1 cellular context compared by ENCODE assay signal in the genomic region with DNA sequence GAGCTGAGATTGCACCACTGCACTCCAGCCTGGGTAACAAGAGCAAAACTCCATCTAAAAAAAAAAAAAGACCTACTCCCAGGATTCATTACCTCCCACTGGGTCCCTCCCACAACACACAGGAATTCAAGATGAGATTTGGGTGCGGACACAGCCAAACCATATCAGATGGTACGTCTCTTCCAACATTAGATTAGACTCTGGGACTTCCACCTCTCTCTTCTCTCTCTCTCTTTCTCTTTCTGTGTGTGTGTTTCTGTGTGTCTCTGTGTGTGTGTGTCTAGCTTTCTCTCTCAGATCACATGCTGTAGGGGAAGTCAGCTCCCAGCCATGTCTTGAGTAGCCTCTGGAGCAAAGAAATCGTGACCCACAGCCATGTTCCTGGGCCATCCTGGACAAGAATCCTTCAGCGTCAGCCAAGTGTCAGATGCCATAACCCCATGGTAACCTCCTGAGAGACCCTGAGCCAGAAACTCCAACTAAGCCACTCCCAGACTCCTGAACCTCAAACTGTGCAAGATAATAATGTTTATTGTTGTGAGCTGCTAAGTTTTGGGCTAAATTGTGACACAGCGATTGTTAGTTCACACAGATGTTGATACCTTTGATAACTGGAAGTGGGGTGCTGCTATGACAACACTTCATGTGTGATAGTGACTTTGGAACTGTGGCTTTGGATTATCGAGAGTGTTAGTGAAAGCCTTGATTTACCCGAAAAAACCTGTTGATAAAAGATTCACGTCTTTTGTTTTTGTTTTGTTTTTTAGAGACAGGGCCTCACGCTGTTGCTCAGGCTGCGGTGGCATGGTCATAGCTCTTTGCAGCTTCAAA.
TF ChIP-seq lines count a peak whose summit lies in the region.

No MANE protein-coding gene starts in this region.

TF ChIP-seq in K562, 482 proteins besides CTCF, POLR2A, EP300 and RAD21 (continues in another document):
- TF ChIP-seq, protein P1, sequence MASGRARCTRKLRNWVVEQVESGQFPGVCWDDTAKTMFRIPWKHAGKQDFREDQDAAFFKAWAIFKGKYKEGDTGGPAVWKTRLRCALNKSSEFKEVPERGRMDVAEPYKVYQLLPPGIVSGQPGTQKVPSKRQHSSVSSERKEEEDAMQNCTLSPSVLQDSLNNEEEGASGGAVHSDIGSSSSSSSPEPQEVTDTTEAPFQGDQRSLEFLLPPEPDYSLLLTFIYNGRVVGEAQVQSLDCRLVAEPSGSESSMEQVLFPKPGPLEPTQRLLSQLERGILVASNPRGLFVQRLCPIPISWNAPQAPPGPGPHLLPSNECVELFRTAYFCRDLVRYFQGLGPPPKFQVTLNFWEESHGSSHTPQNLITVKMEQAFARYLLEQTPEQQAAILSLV (tag; IDR thresholded peaks at IDR 0.05) = 0 out of 2 replicates have a peak, but pooled peaks have one; percentile 11
- TF ChIP-seq ESRRA (IDR thresholded peaks at IDR 0.05; ENCODE audit: borderline replicate concordance, low read depth) = 0 out of 2 replicates have a peak, but pooled peaks have one; percentile 11
- TF ChIP-seq SOX6 (IDR thresholded peaks at IDR 0.05) = peak; percentile 33; the same call in 1 of the 2 replicates
- peak; percentile 71 for TF ChIP-seq SMARCA4 (IDR thresholded peaks at IDR 0.05)
- TF ChIP-seq, protein P2, sequence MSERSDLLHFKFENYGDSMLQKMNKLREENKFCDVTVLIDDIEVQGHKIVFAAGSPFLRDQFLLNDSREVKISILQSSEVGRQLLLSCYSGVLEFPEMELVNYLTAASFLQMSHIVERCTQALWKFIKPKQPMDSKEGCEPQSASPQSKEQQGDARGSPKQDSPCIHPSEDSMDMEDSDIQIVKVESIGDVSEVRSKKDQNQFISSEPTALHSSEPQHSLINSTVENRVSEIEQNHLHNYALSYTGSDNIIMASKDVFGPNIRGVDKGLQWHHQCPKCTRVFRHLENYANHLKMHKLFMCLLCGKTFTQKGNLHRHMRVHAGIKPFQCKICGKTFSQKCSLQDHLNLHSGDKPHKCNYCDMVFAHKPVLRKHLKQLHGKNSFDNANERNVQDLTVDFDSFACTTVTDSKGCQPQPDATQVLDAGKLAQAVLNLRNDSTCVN (CRISPR knock-in tag; IDR thresholded peaks at IDR 0.05) = 0 out of 2 replicates have a peak, but pooled peaks have one; percentile 82
- TF ChIP-seq ZNF354B (CRISPR knock-in tag; IDR thresholded peaks at IDR 0.05) = no peak; the same call in 1 of the 2 replicates
- TF ChIP-seq ZNF76 (CRISPR knock-in tag; IDR thresholded peaks at IDR 0.05; ENCODE audit: borderline replicate concordance) = no peak
- TF ChIP-seq HNRNPH1 (optimal IDR thresholded peaks at IDR 0.05; ENCODE audit: low read depth, low read length) = no peak
- TF ChIP-seq NR2C1 (IDR thresholded peaks at IDR 0.05) = no peak
- 0 out of 2 replicates have a peak, but pooled peaks have one; percentile 14 for TF ChIP-seq NR2C1 (tag; IDR thresholded peaks at IDR 0.05)
- TF ChIP-seq CXXC5 (CRISPR knock-in tag; IDR thresholded peaks at IDR 0.05) = peak; percentile 61
- TF ChIP-seq DIDO1 (tag; IDR thresholded peaks at IDR 0.05; ENCODE audit: low read depth) = no peak
- TF ChIP-seq ZNF584 (CRISPR knock-in tag; IDR thresholded peaks at IDR 0.05; ENCODE audit: low read depth) = 0 out of 2 replicates have a peak, but pooled peaks have one; percentile 24
- TF ChIP-seq RNF2 (IDR thresholded peaks at IDR 0.05) = 0 out of 2 replicates have a peak, but pooled peaks have one; percentile 21
- no peak for TF ChIP-seq CBX5 (IDR thresholded peaks at IDR 0.05; ENCODE audit: borderline replicate concordance, low read depth)
- 0 out of 2 replicates have a peak, but pooled peaks have one; percentile 25 for TF ChIP-seq TARDBP (IDR thresholded peaks at IDR 0.05)
- peak; percentile 69 for TF ChIP-seq FOXJ2 (tag; IDR thresholded peaks at IDR 0.05)
- no peak for TF ChIP-seq ZFP1 (CRISPR knock-in tag; IDR thresholded peaks at IDR 0.05)
- TF ChIP-seq, protein P3, sequence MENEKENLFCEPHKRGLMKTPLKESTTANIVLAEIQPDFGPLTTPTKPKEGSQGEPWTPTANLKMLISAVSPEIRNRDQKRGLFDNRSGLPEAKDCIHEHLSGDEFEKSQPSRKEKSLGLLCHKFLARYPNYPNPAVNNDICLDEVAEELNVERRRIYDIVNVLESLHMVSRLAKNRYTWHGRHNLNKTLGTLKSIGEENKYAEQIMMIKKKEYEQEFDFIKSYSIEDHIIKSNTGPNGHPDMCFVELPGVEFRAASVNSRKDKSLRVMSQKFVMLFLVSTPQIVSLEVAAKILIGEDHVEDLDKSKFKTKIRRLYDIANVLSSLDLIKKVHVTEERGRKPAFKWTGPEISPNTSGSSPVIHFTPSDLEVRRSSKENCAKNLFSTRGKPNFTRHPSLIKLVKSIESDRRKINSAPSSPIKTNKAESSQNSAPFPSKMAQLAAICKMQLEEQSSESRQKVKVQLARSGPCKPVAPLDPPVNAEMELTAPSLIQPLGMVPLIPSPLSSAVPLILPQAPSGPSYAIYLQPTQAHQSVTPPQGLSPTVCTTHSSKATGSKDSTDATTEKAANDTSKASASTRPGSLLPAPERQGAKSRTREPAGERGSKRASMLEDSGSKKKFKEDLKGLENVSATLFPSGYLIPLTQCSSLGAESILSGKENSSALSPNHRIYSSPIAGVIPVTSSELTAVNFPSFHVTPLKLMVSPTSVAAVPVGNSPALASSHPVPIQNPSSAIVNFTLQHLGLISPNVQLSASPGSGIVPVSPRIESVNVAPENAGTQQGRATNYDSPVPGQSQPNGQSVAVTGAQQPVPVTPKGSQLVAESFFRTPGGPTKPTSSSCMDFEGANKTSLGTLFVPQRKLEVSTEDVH (IDR thresholded peaks at IDR 0.05; ENCODE audit: low read depth, partially characterized antibody) = peak; percentile 31
- TF ChIP-seq, protein P4, sequence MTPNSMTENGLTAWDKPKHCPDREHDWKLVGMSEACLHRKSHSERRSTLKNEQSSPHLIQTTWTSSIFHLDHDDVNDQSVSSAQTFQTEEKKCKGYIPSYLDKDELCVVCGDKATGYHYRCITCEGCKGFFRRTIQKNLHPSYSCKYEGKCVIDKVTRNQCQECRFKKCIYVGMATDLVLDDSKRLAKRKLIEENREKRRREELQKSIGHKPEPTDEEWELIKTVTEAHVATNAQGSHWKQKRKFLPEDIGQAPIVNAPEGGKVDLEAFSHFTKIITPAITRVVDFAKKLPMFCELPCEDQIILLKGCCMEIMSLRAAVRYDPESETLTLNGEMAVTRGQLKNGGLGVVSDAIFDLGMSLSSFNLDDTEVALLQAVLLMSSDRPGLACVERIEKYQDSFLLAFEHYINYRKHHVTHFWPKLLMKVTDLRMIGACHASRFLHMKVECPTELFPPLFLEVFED (CRISPR knock-in tag; conservative IDR thresholded peaks at IDR 0.05) = peak; percentile 80
- TF ChIP-seq FOXA3 (CRISPR knock-in tag; conservative IDR thresholded peaks at IDR 0.05 in 1 of 2, IDR thresholded peaks at IDR 0.05 in 1 of 2) = no peak
- TF ChIP-seq SMAD4 (CRISPR knock-in tag; conservative IDR thresholded peaks at IDR 0.05) = peak; percentile 33; the same call in 1 of the 2 replicates
- TF ChIP-seq HDAC2 (IDR thresholded peaks at IDR 0.05) = peak; percentile 57; the same call in 1 of the 2 replicates
- TF ChIP-seq ZNF384 (IDR thresholded peaks at IDR 0.05; ENCODE audit: low read depth, low read length) = peak; percentile 75
- peak; percentile 68 for TF ChIP-seq DPF2 (IDR thresholded peaks at IDR 0.05)
- peak; percentile 94 for TF ChIP-seq ZNF212 (CRISPR knock-in tag; IDR thresholded peaks at IDR 0.05)
- TF ChIP-seq, protein P5, sequence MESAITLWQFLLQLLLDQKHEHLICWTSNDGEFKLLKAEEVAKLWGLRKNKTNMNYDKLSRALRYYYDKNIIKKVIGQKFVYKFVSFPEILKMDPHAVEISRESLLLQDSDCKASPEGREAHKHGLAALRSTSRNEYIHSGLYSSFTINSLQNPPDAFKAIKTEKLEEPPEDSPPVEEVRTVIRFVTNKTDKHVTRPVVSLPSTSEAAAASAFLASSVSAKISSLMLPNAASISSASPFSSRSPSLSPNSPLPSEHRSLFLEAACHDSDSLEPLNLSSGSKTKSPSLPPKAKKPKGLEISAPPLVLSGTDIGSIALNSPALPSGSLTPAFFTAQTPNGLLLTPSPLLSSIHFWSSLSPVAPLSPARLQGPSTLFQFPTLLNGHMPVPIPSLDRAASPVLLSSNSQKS (CRISPR knock-in tag; IDR thresholded peaks at IDR 0.05) = peak; percentile 60; the same call in 1 of the 2 replicates
- TF ChIP-seq CTBP1 (IDR thresholded peaks at IDR 0.05; ENCODE audit: borderline replicate concordance) = peak; percentile 68; the same call in 1 of the 2 replicates
- 0 out of 2 replicates have a peak, but pooled peaks have one; percentile 20 for TF ChIP-seq PTTG1 (tag; IDR thresholded peaks at IDR 0.05; ENCODE audit: low read depth)
- TF ChIP-seq, protein P6, sequence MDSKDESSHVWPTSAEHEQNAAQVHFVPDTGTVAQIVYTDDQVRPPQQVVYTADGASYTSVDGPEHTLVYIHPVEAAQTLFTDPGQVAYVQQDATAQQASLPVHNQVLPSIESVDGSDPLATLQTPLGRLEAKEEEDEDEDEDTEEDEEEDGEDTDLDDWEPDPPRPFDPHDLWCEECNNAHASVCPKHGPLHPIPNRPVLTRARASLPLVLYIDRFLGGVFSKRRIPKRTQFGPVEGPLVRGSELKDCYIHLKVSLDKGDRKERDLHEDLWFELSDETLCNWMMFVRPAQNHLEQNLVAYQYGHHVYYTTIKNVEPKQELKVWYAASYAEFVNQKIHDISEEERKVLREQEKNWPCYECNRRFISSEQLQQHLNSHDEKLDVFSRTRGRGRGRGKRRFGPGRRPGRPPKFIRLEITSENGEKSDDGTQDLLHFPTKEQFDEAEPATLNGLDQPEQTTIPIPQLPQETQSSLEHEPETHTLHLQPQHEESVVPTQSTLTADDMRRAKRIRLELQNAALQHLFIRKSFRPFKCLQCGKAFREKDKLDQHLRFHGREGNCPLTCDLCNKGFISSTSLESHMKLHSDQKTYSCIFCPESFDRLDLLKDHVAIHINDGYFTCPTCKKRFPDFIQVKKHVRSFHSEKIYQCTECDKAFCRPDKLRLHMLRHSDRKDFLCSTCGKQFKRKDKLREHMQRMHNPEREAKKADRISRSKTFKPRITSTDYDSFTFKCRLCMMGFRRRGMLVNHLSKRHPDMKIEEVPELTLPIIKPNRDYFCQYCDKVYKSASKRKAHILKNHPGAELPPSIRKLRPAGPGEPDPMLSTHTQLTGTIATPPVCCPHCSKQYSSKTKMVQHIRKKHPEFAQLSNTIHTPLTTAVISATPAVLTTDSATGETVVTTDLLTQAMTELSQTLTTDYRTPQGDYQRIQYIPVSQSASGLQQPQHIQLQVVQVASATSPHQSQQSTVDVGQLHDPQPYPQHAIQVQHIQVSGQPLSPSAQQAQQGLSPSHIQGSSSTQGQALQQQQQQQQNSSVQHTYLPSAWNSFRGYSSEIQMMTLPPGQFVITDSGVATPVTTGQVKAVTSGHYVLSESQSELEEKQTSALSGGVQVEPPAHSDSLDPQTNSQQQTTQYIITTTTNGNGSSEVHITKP (IDR thresholded peaks at IDR 0.05; ENCODE audit: partially characterized antibody) = peak; percentile 67
- peak; percentile 29; the same call in 1 of the 2 replicates for TF ChIP-seq TCF3 (CRISPR knock-in tag; IDR thresholded peaks at IDR 0.05)
- 0 out of 2 replicates have a peak, but pooled peaks have one; percentile 4 for TF ChIP-seq PYGO2 (tag; IDR thresholded peaks at IDR 0.05)
- TF ChIP-seq CBFA2T3 (IDR thresholded peaks at IDR 0.05) = peak; percentile 45
- peak; percentile 11; the same call in 1 of the 2 replicates for TF ChIP-seq ATF7 (IDR thresholded peaks at IDR 0.05)
- TF ChIP-seq, protein P7, sequence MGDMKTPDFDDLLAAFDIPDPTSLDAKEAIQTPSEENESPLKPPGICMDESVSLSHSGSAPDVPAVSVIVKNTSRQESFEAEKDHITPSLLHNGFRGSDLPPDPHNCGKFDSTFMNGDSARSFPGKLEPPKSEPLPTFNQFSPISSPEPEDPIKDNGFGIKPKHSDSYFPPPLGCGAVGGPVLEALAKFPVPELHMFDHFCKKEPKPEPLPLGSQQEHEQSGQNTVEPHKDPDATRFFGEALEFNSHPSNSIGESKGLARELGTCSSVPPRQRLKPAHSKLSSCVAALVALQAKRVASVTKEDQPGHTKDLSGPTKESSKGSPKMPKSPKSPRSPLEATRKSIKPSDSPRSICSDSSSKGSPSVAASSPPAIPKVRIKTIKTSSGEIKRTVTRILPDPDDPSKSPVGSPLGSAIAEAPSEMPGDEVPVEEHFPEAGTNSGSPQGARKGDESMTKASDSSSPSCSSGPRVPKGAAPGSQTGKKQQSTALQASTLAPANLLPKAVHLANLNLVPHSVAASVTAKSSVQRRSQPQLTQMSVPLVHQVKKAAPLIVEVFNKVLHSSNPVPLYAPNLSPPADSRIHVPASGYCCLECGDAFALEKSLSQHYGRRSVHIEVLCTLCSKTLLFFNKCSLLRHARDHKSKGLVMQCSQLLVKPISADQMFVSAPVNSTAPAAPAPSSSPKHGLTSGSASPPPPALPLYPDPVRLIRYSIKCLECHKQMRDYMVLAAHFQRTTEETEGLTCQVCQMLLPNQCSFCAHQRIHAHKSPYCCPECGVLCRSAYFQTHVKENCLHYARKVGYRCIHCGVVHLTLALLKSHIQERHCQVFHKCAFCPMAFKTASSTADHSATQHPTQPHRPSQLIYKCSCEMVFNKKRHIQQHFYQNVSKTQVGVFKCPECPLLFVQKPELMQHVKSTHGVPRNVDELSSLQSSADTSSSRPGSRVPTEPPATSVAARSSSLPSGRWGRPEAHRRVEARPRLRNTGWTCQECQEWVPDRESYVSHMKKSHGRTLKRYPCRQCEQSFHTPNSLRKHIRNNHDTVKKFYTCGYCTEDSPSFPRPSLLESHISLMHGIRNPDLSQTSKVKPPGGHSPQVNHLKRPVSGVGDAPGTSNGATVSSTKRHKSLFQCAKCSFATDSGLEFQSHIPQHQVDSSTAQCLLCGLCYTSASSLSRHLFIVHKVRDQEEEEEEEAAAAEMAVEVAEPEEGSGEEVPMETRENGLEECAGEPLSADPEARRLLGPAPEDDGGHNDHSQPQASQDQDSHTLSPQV (IDR thresholded peaks at IDR 0.05) = 0 out of 2 replicates have a peak, but pooled peaks have one; percentile 27
- TF ChIP-seq ZEB2 (IDR thresholded peaks at IDR 0.05) = peak; percentile 59; the same call in 1 of the 2 replicates
- peak; percentile 41; the same call in 1 of the 2 replicates for TF ChIP-seq EHMT2 (IDR thresholded peaks at IDR 0.05)
